8 cellular contexts compared by ENCODE assay signal in genomic region chr13:44306401-44307192, GRCh38.
DNase-seq lines count a peak whose midpoint lies in the region; ATAC-seq, FAIRE-seq and TF ChIP-seq lines count a peak whose summit lies in the region.

No MANE protein-coding gene starts in this region.

- H3K27ac ChIP-seq in SK-N-MC (no peak overlapping the region), gastroesophageal sphincter (peak overlapping the region; percentile 74 to 92 (median 89)), pancreas (peak overlapping the region in 2 of 4 donors; percentile 23 to 55)

- no peak for TF ChIP-seq POLR2A in gastroesophageal sphincter (IDR thresholded peaks at IDR 0.05)

- no peaks in the 10 kb centered on the region for H3K9me3 ChIP-seq in SK-N-MC (ENCODE audit: low read depth, low read length)
- H3K9me3 ChIP-seq in gastroesophageal sphincter = no peaks in the 10 kb centered on the region
- no peaks in the 10 kb centered on the region for H3K9me3 ChIP-seq in pancreas

- ATAC-seq in gastroesophageal sphincter (peak; percentile 57), pancreas (peak in 3 of 4 donors; percentile 36 to 75 (median 59)), GM21381 (IDR thresholded peaks at IDR 0.05; ENCODE audit: unreplicated experiment) (no peak), GM21367 (IDR thresholded peaks at IDR 0.05; ENCODE audit: unreplicated experiment) (no peak)

- no peaks in the 10 kb centered on the region for H3K36me3 ChIP-seq in SK-N-MC (ENCODE audit: insufficient read depth, low read length)
- no peaks in the 10 kb centered on the region for H3K36me3 ChIP-seq in gastroesophageal sphincter
- H3K36me3 ChIP-seq in pancreas = no peaks in the 10 kb centered on the region

- FAIRE-seq in pancreas (lab: Jason Lieb, UNC) = no peak

- DNase-seq in NCI-H2107 treated with DMSO at 0.1 percent for 48 hours (lab: John Stamatoyannopoulos, UW; ENCODE audit: unreplicated experiment) = peak; percentile 49
- no peak for DNase-seq in NCI-H2107 (lab: John Stamatoyannopoulos, UW)
- no peak for DNase-seq in SK-N-MC (ENCODE audit: low read depth, low spot score)
- DNase-seq in pancreas = no peak
- DNase-seq in NK-92 (lab: John Stamatoyannopoulos, UW; ENCODE audit: unreplicated experiment) = no peak

- intact Hi-C loops in pancreas (cut with DNase I) = no loop called here

- 24 to 38% methylated on average over 5 to 11 of the region's 14 CpGs for WGBS in gastroesophageal sphincter (ENCODE audit: low coverage in 1 of 2), 2 donors
- WGBS in pancreas, 2 donors = 67 to 77% methylated on average over 14 of the region's 14 CpGs

- TF ChIP-seq EP300 in gastroesophageal sphincter (IDR thresholded peaks at IDR 0.05) = peak; percentile 77

- peak overlapping the region; percentile 2 for H3K9ac ChIP-seq in SK-N-MC (ENCODE audit: insufficient read length)

- H3K27me3 ChIP-seq in gastroesophageal sphincter (no peaks in the 10 kb centered on the region), pancreas (no peaks in the 10 kb centered on the region)

- TF ChIP-seq CTCF in gastroesophageal sphincter (IDR thresholded peaks at IDR 0.05) (no peak), pancreas (IDR thresholded peaks at IDR 0.05) (no peak)

- peaks cover 20 to 99% (median 33%) of the 10 kb centered on the region in 3 donors for H3K4me1 ChIP-seq in gastroesophageal sphincter
- peaks cover 0 to 7% (median 0%) of the 10 kb centered on the region in 3 donors for H3K4me1 ChIP-seq in pancreas

- H3K4me3 ChIP-seq in SK-N-MC (peak overlapping the region; percentile 37), gastroesophageal sphincter (no peak overlapping the region), pancreas (no peak overlapping the region)

Comparison
In these comparisons a context has a peak if more than half of its experiments do, and no peak if none do; other contexts are left out.
1. ATAC-seq: peak in gastroesophageal sphincter (single experiment) and pancreas (3 of 4); none in GM21381 (single experiment) and GM21367 (single experiment).